ENCODE assay signal across 1 cellular context in genomic region chr10:88689366-88689765, GRCh38.
TF ChIP-seq lines count a peak whose summit lies in the region.

No MANE protein-coding gene starts in this region.

TF ChIP-seq in IMR-90, 13 proteins besides CTCF, POLR2A, EP300 and RAD21 (continued from another document):
- TF ChIP-seq MXI1 (IDR thresholded peaks at IDR 0.05; ENCODE audit: borderline replicate concordance, low read depth, low read length) (no peak), FOS (IDR thresholded peaks at IDR 0.05; ENCODE audit: low read depth, low read length) (no peak), CEBPB (IDR thresholded peaks at IDR 0.05; ENCODE audit: low read depth, low read length) (no peak), ELK1 (IDR thresholded peaks at IDR 0.05; ENCODE audit: borderline replicate concordance, low read depth, low read length) (no peak), RCOR1 (IDR thresholded peaks at IDR 0.05; ENCODE audit: insufficient replicate concordance, low read length) (no peak), NFE2L2 (IDR thresholded peaks at IDR 0.05; ENCODE audit: low read depth, low read length) (no peak), BHLHE40 (IDR thresholded peaks at IDR 0.05; ENCODE audit: low read depth, low read length) (no peak), CHD1 (IDR thresholded peaks at IDR 0.05; ENCODE audit: low read depth, low read length) (no peak)
